Comparison of ENCODE assay signal across 14 cellular contexts in genomic region chr20:33991498-33991897, GRCh38. TPM values are rescaled to one million over a fixed set of nuclear protein-coding genes. Genes with fewer than 3 reads are reported as not detected.
DNase-seq lines count a peak whose midpoint lies in the region; ATAC-seq and TF ChIP-seq lines count a peak whose summit lies in the region.
"Had no signal": no experiment of that assay in that cellular context is flagged by ENCODE, and none has a peak within 500 bp of the region (broad histone marks: within the 10 kb centered on the region; RNA-seq: fewer than 3 reads in every experiment).

No MANE protein-coding gene starts in this region.

- peaks cover 33% of the 10 kb centered on the region for H3K4me1 ChIP-seq in OCI-LY7 (ENCODE audit: insufficient read depth, low read length, poor library complexity, severe bottlenecking)

- CTCF ChIA-PET in OCI-LY7 (lab: Charles Lee; ENCODE audit: unreplicated experiment) = no interaction called here

- H3K4me2 ChIP-seq in OCI-LY7 (ENCODE audit: low read length) = peak overlapping the region; percentile 73

- H3K27ac ChIP-seq in OCI-LY7 (ENCODE audit: low read depth, low read length, poor library complexity, severe bottlenecking) = no peak overlapping the region
- H3K27ac ChIP-seq: parathyroid adenoma had no signal

- peaks cover 42% of the 10 kb centered on the region for H3K79me2 ChIP-seq in OCI-LY7 (ENCODE audit: insufficient read depth, low read depth, low read length)

- H3K4me3 ChIP-seq in OCI-LY7 (ENCODE audit: low read depth, low read length, poor library complexity, severe bottlenecking) = peak overlapping the region; percentile 99

- no peaks in the 10 kb centered on the region for H3K9me2 ChIP-seq in OCI-LY7 (ENCODE audit: insufficient read depth, low read length)

- peak overlapping the region; percentile 12 to 98 for H3K27ac Mint-ChIP-seq in effector memory CD8-positive, alpha-beta T cell
- H3K27ac Mint-ChIP-seq in stimulated activated memory B cell treated with anti-CD40 and anti-IgM and Interleukin-4, amounts not matched to agents 10 μg/mL and 1 μg/mL and 100 μg/mL, for 72 hours = no peak overlapping the region

- no peaks in the 10 kb centered on the region for H3K9me3 Mint-ChIP-seq in activated T-cell treated with anti-CD3 and anti-CD28 coated beads, Interleukin-2, amount 50 U/mL, for 4 hours
- H3K9me3 Mint-ChIP-seq in effector memory CD8-positive, alpha-beta T cell = no peaks in the 10 kb centered on the region
- H3K9me3 Mint-ChIP-seq in stimulated activated memory B cell treated with anti-CD40 and anti-IgM and Interleukin-4, amounts not matched to agents 10 μg/mL and 1 μg/mL and 100 μg/mL, for 72 hours = no peaks in the 10 kb centered on the region

- no peaks in the 10 kb centered on the region for H3K36me3 Mint-ChIP-seq in activated T-cell treated with anti-CD3 and anti-CD28 coated beads, Interleukin-2, amount 50 U/mL, for 4 hours (ENCODE audit: insufficient read depth)
- H3K36me3 Mint-ChIP-seq in effector memory CD8-positive, alpha-beta T cell (ENCODE audit: insufficient read depth) = peaks cover 25% of the 10 kb centered on the region
- peaks cover 9% of the 10 kb centered on the region for H3K36me3 Mint-ChIP-seq in stimulated activated memory B cell treated with anti-CD40 and anti-IgM and Interleukin-4, amounts not matched to agents 10 μg/mL and 1 μg/mL and 100 μg/mL, for 72 hours

- H3K36me3 ChIP-seq in OCI-LY7 (ENCODE audit: insufficient read depth, low read length) = peaks cover 25% of the 10 kb centered on the region
- H3K36me3 ChIP-seq: Peyer's patch, thoracic aorta had no signal

- no peak for ATAC-seq in activated T-cell treated with anti-CD3 and anti-CD28 coated beads, Interleukin-2, amount 50 U/mL, for 4 hours
- ATAC-seq in effector memory CD8-positive, alpha-beta T cell (replicated peaks) = no peak
- no peak for ATAC-seq in stimulated activated memory B cell treated with anti-CD40 and anti-IgM and Interleukin-4, amounts not matched to agents 10 μg/mL and 1 μg/mL and 100 μg/mL, for 72 hours
- ATAC-seq in GM21737 (IDR thresholded peaks at IDR 0.05; ENCODE audit: unreplicated experiment) = no peak

- H3K27me3 Mint-ChIP-seq in activated T-cell treated with anti-CD3 and anti-CD28 coated beads, Interleukin-2, amount 50 U/mL, for 4 hours (ENCODE audit: low read depth) = no peaks in the 10 kb centered on the region
- H3K27me3 Mint-ChIP-seq in effector memory CD8-positive, alpha-beta T cell = no peaks in the 10 kb centered on the region
- H3K27me3 Mint-ChIP-seq in stimulated activated memory B cell treated with anti-CD40 and anti-IgM and Interleukin-4, amounts not matched to agents 10 μg/mL and 1 μg/mL and 100 μg/mL, for 72 hours = no peaks in the 10 kb centered on the region

- peaks cover 20% of the 10 kb centered on the region for H4K20me1 ChIP-seq in OCI-LY7 (ENCODE audit: insufficient read depth, low read length)

- no peaks in the 10 kb centered on the region for H3K9me3 ChIP-seq in OCI-LY7 (ENCODE audit: low read length)
- H3K9me3 ChIP-seq: Peyer's patch, thoracic aorta had no signal

- no peak overlapping the region for H2AFZ ChIP-seq in OCI-LY7 (ENCODE audit: low read length)

- POLR2A ChIA-PET in OCI-LY7 (lab: Charles Lee) = interaction anchor here (0.6 to 1.5 kb wide), 2 partner anchors 28 to 121 kb away, joined by 3 to 5 read pairs; partner anchors contain the start of gene EIF2S2

- no peak for TF ChIP-seq CTCF in OCI-LY7 (conservative IDR thresholded peaks at IDR 0.05; ENCODE audit: low read length)

- no peak for DNase-seq in activated T-cell treated with anti-CD3 and anti-CD28 coated beads, Interleukin-2, amount 50 U/mL, for 4 hours
- DNase-seq in activated T-cell treated with anti-CD3 and anti-CD28 coated beads, Interleukin-2, amount 50 U/mL, for 48 hours = no peak
- DNase-seq in OCI-LY7 (ENCODE audit: low spot score) (peak; percentile 22), globus pallidus (ENCODE audit: low spot score) (no peak), SIG-M5 treated with dmso at 0.1 percent for 504 hours (lab: John Stamatoyannopoulos, UW; ENCODE audit: unreplicated experiment) (no peak)
- no peak for DNase-seq in effector memory CD8-positive, alpha-beta T cell
- DNase-seq: amygdala; NCI-H2029; Peyer's patch; stimulated activated CD4-positive, alpha-beta T cell treated with anti-CD3 and anti-CD28 coated beads, Interleukin-2, amount 100 ng/mL, for 48 hours had no signal

- H3K4me3 Mint-ChIP-seq in activated T-cell treated with anti-CD3 and anti-CD28 coated beads, Interleukin-2, amount 50 U/mL, for 4 hours = peak overlapping the region; percentile 96
- peak overlapping the region; percentile 92 to 95 for H3K4me3 Mint-ChIP-seq in effector memory CD8-positive, alpha-beta T cell
- H3K4me3 Mint-ChIP-seq in stimulated activated memory B cell treated with anti-CD40 and anti-IgM and Interleukin-4, amounts not matched to agents 10 μg/mL and 1 μg/mL and 100 μg/mL, for 72 hours = peak overlapping the region; percentile 97

- peaks cover 37% of the 10 kb centered on the region for H3K4me1 Mint-ChIP-seq in activated T-cell treated with anti-CD3 and anti-CD28 coated beads, Interleukin-2, amount 50 U/mL, for 4 hours (ENCODE audit: low read depth)
- H3K4me1 Mint-ChIP-seq in effector memory CD8-positive, alpha-beta T cell (ENCODE audit: low read depth in 2 of 2) = peaks cover 30 to 33% of the 10 kb centered on the region in 2 donors
- peaks cover 42% of the 10 kb centered on the region for H3K4me1 Mint-ChIP-seq in stimulated activated memory B cell treated with anti-CD40 and anti-IgM and Interleukin-4, amounts not matched to agents 10 μg/mL and 1 μg/mL and 100 μg/mL, for 72 hours

- intact Hi-C loops in OCI-LY7 (cut with micrococcal nuclease; ENCODE audit: unreplicated experiment) = no loop called here

- no TSS peak for BruUV-seq in OCI-LY7 (replicated peaks; lab: Mats Ljungman, UMichigan)

RNA-seq across cellular contexts. Expression of gene RALY, which starts 2.2 kb away (rescaled TPM):
- total RNA-seq in activated T-cell treated with anti-CD3 and anti-CD28 coated beads, Interleukin-2, amount 50 U/mL, for 4 hours = 100 to 1,000 TPM; 142 to 148 (median 144) TPM
- total RNA-seq in OCI-LY7 (2014; rRNA removed; shearing (Covaris generic)) = 136 and 151 TPM in 2 replicates
- 163 and 173 TPM in 2 replicates for total RNA-seq in OCI-LY7 (2022)
